Comparison of ENCODE assay signal across 10 cellular contexts in the genomic region with DNA sequence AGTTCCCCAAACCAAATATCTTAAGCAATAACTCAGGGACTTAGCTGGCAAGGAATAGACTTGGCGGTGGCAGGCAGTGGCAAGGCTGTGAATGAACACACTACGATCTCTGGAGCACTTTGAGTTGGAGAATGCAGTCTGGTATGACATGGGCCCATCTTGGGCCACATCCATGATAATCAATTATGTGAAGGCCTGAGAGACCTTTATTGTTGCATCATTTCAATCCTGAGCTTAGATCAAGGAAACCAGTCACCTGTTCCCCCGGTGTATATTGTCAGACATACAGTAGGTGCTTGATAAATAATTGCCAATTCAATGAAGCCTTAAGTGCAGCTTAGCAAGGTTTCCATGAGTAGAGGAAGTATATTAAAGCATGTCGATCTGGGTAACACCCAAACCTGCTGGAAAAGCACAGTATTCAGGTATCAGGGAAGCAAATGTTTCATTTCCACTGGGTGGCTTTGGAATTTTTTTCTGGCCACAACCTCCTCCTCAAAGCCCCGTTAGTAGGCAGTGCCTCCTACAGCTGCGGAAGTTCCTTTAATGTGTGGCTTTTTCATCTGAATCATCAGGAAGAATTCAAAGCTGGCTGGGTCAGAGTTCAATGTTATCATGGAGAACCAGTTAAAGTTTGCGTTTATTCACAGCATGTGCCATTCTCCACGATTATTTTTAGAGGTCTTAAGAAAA. TPM values are rescaled to one million over a fixed set of nuclear protein-coding genes. Genes with fewer than 3 reads are reported as not detected.
DNase-seq lines count a peak whose midpoint lies in the region; ATAC-seq, FAIRE-seq and TF ChIP-seq lines count a peak whose summit lies in the region.
"Had no signal": no experiment of that assay in that cellular context is flagged by ENCODE, and none has a peak within 500 bp of the region (broad histone marks: within the 10 kb centered on the region; RNA-seq: fewer than 3 reads in every experiment).

No MANE protein-coding gene starts in this region.

- no peaks in the 10 kb centered on the region for H3K9me3 ChIP-seq in BLaER1 treated with 17β-estradiol and CSF1 and Interleukin-3, amounts not matched to agents 10 nM and 100 nM (replicated peaks in 1 of 11)
- no peaks in the 10 kb centered on the region for H3K9me3 ChIP-seq in HepG2 (ENCODE audit: low read length)
- H3K9me3 ChIP-seq: vagina had no signal

- peak overlapping the region in 6 of 11 experiments; percentile 9 to 79 (median 78); a peak in 11 of 22 replicates for H3K4me2 ChIP-seq in BLaER1 treated with 17β-estradiol and CSF1 and Interleukin-3, amounts not matched to agents 10 nM and 100 nM
- peak overlapping the region; percentile 63 for H3K4me2 ChIP-seq in HepG2 (ENCODE audit: low read depth, low read length)

- intact Hi-C loops in activated T-helper 1 cell treated with anti-CD3 and anti-CD28 coated beads, Interleukin-12 subunit alpha, Interleukin-12 subunit beta, Interleukin-2, Interleukin-4 antibody, amounts not matched to agents 30 ng/mL and 10 ng/mL and 1 ng/mL, durations not matched to agents 14 hours and 24 hours and 36 hours (cut with micrococcal nuclease) = no loop called here
- intact Hi-C loops in HepG2 (cut with micrococcal nuclease; ENCODE audit: unreplicated experiment) = loop anchor here (1.0 kb wide), 1 partner anchor 22 kb away; no protein-coding TSS in a partner anchor

- H2AFZ ChIP-seq in HepG2 (ENCODE audit: low read length) = peak overlapping the region; percentile 20

- H3K27ac ChIP-seq in BLaER1 treated with 17β-estradiol and CSF1 and Interleukin-3, amounts not matched to agents 10 nM and 100 nM = no peak overlapping the region
- no peak overlapping the region for H3K27ac ChIP-seq in HepG2 (ENCODE audit: extremely low read length, insufficient read depth, low read length)
- H3K27ac ChIP-seq: vagina had no signal

- peaks cover 3% of the 10 kb centered on the region for H3K9me3 Mint-ChIP-seq in activated T-helper 1 cell treated with anti-CD3 and anti-CD28 coated beads, Interleukin-12 subunit alpha, Interleukin-12 subunit beta, Interleukin-2, Interleukin-4 antibody, amounts not matched to agents 30 ng/mL and 10 ng/mL and 1 ng/mL, durations not matched to agents 14 hours and 24 hours and 36 hours

- H3K36me3 ChIP-seq in BLaER1 treated with 17β-estradiol and CSF1 and Interleukin-3, amounts not matched to agents 10 nM and 100 nM = no peaks in the 10 kb centered on the region
- no peaks in the 10 kb centered on the region for H3K36me3 ChIP-seq in HepG2 (replicated peaks in 1 of 2; ENCODE audit: control insufficient read depth in 1 of 2, insufficient read depth in 2 of 2, low read length in 2 of 2)
- H3K36me3 ChIP-seq: vagina had no signal

- in situ Hi-C loops in HepG2 (cut with HindIII; ENCODE audit: extremely low pct_ligation_motif_present, low pct_unique_long_range_greater_than_20kb) = no loop called here

- no peaks in the 10 kb centered on the region for H3K27me3 Mint-ChIP-seq in activated T-helper 1 cell treated with anti-CD3 and anti-CD28 coated beads, Interleukin-12 subunit alpha, Interleukin-12 subunit beta, Interleukin-2, Interleukin-4 antibody, amounts not matched to agents 30 ng/mL and 10 ng/mL and 1 ng/mL, durations not matched to agents 14 hours and 24 hours and 36 hours (ENCODE audit: insufficient read depth)

- no peak overlapping the region for H3K9ac ChIP-seq in BLaER1 treated with 17β-estradiol and CSF1 and Interleukin-3, amounts not matched to agents 10 nM and 100 nM
- 0 out of 2 replicates have a peak overlapping the region, but pooled peaks have one; percentile 24 for H3K9ac ChIP-seq in HepG2 (ENCODE audit: insufficient read depth, low read depth, low read length)

- peak overlapping the region; percentile 24 for H3K4me3 Mint-ChIP-seq in activated T-helper 1 cell treated with anti-CD3 and anti-CD28 coated beads, Interleukin-12 subunit alpha, Interleukin-12 subunit beta, Interleukin-2, Interleukin-4 antibody, amounts not matched to agents 30 ng/mL and 10 ng/mL and 1 ng/mL, durations not matched to agents 14 hours and 24 hours and 36 hours

- no peaks in the 10 kb centered on the region for H4K20me1 ChIP-seq in BLaER1 treated with 17β-estradiol and CSF1 and Interleukin-3, amounts not matched to agents 10 nM and 100 nM
- no peaks in the 10 kb centered on the region for H4K20me1 ChIP-seq in HepG2 (ENCODE audit: insufficient read depth, low read length)

- no TSS peak for BruUV-seq in HepG2 (replicated peaks; lab: Mats Ljungman, UMichigan)

- TF ChIP-seq RAD21 in HepG2 (CRISPR knock-in tag; IDR thresholded peaks at IDR 0.05) = no peak

- peak; percentile 86 for FAIRE-seq in HepG2 (lab: Jason Lieb, UNC)
- FAIRE-seq in frontal cortex (lab: Jason Lieb, UNC) = no peak

- peaks cover 51% of the 10 kb centered on the region for H3K4me1 Mint-ChIP-seq in activated T-helper 1 cell treated with anti-CD3 and anti-CD28 coated beads, Interleukin-12 subunit alpha, Interleukin-12 subunit beta, Interleukin-2, Interleukin-4 antibody, amounts not matched to agents 30 ng/mL and 10 ng/mL and 1 ng/mL, durations not matched to agents 14 hours and 24 hours and 36 hours (ENCODE audit: low read depth)

- H3K36me3 Mint-ChIP-seq in activated T-helper 1 cell treated with anti-CD3 and anti-CD28 coated beads, Interleukin-12 subunit alpha, Interleukin-12 subunit beta, Interleukin-2, Interleukin-4 antibody, amounts not matched to agents 30 ng/mL and 10 ng/mL and 1 ng/mL, durations not matched to agents 14 hours and 24 hours and 36 hours (ENCODE audit: low read depth) = peaks cover 30% of the 10 kb centered on the region

- POLR2A ChIA-PET in HepG2 (lab: Yijun Ruan, JAX) = interaction anchor here (1.2 to 3.0 kb wide), 4 partner anchors 10 to 30 kb away, joined by 3 to 7 read pairs (median 4); partner anchors contain the start of genes AURKA, CASS4 and CSTF1

- H3K27ac Mint-ChIP-seq in activated T-helper 1 cell treated with anti-CD3 and anti-CD28 coated beads, Interleukin-12 subunit alpha, Interleukin-12 subunit beta, Interleukin-2, Interleukin-4 antibody, amounts not matched to agents 30 ng/mL and 10 ng/mL and 1 ng/mL, durations not matched to agents 14 hours and 24 hours and 36 hours = peak overlapping the region; percentile 56

- TF ChIP-seq CTCF in HepG2 (CRISPR knock-in tag; IDR thresholded peaks at IDR 0.05) = peak; percentile 27
- no peak for TF ChIP-seq CTCF in omental fat pad (IDR thresholded peaks at IDR 0.05)

- H3K79me2 ChIP-seq in HepG2 (ENCODE audit: insufficient read depth, low read length) = no peaks in the 10 kb centered on the region

- 22% methylated on average over 8 of the region's 8 CpGs for WGBS in HepG2 (ENCODE audit: low lambda C conversion rate)

- peak; percentile 74 for ATAC-seq in HepG2
- no peak for ATAC-seq in omental fat pad (ENCODE audit: low FRiP score)

- TF ChIP-seq POLR2A in HepG2 (IDR thresholded peaks at IDR 0.05; ENCODE audit: insufficient read depth in 1 of 2, low read depth in 2 of 2, low read length in 2 of 2) = no peak

- peak; percentile 49 for DNase-seq in HS-5 (ENCODE audit: low read depth)
- no peak for DNase-seq in activated T-helper 1 cell treated with anti-CD3 and anti-CD28 coated beads, Interleukin-12 subunit alpha, Interleukin-12 subunit beta, Interleukin-2, Interleukin-4 antibody, amounts not matched to agents 30 ng/mL and 10 ng/mL and 1 ng/mL, durations not matched to agents 14 hours and 24 hours and 36 hours (ENCODE audit: low spot score)
- DNase-seq in HepG2 (ENCODE audit: low spot score) = peak; percentile 81
- DNase-seq in frontal cortex (ENCODE audit: low spot score in 2 of 2) = no peak
- DNase-seq in D341Med (ENCODE audit: low spot score) = no peak
- no peak for DNase-seq in cerebellar cortex (ENCODE audit: low spot score)
- DNase-seq in omental fat pad (ENCODE audit: low spot score) = no peak
- DNase-seq: RPMI8226 had no signal

- H3K4me3 ChIP-seq in BLaER1 treated with 17β-estradiol and CSF1 and Interleukin-3, amounts not matched to agents 10 nM and 100 nM = no peak overlapping the region
- H3K4me3 ChIP-seq in HepG2 (replicated peaks in 1 of 3; ENCODE audit: insufficient read depth in 1 of 3, low read depth in 2 of 3, low read length in 3 of 3) = peak overlapping the region; percentile 3 to 8 (median 6); a peak in 2 of 6 replicates
- H3K4me3 ChIP-seq: vagina had no signal

- CTCF ChIA-PET in HepG2 (lab: Yijun Ruan, JAX; ENCODE audit: low intra/inter-chr PET ratio, low total read pairs) = interaction anchor here (1.4 kb wide), 1 partner anchor 22 kb away, joined by 5 read pairs; no protein-coding TSS in a partner anchor

- H3K27me3 ChIP-seq in BLaER1 treated with 17β-estradiol and CSF1 and Interleukin-3, amounts not matched to agents 10 nM and 100 nM = peaks cover 0 to 20% (median 0%) of the 10 kb centered on the region in 11 experiments; a peak in 5 of 22 replicates
- H3K27me3 ChIP-seq in HepG2 (ENCODE audit: control insufficient read depth in 1 of 2, insufficient read depth in 2 of 2, low read length in 2 of 2) = no peaks in the 10 kb centered on the region
- H3K27me3 ChIP-seq: vagina had no signal

- H3K4me1 ChIP-seq in BLaER1 treated with 17β-estradiol and CSF1 and Interleukin-3, amounts not matched to agents 10 nM and 100 nM = peaks cover 0 to 89% (median 51%) of the 10 kb centered on the region in 10 experiments; a peak in 17 of 20 replicates
- peaks cover 66% of the 10 kb centered on the region for H3K4me1 ChIP-seq in HepG2 (ENCODE audit: insufficient read depth, low read length)
- H3K4me1 ChIP-seq: vagina had no signal

- TF ChIP-seq EP300 in HepG2 (IDR thresholded peaks at IDR 0.05; ENCODE audit: low read depth in 2 of 2, low read length in 2 of 2) (no peak), HepG2 (CRISPR knock-in tag; IDR thresholded peaks at IDR 0.05; ENCODE audit: borderline replicate concordance) (no peak)

RNA-seq across cellular contexts. Expression of gene CASS4, which starts 10.2 kb away (rescaled TPM):
- total RNA-seq in activated T-helper 1 cell treated with anti-CD3 and anti-CD28 coated beads, Interleukin-12 subunit alpha, Interleukin-12 subunit beta, Interleukin-2, Interleukin-4 antibody, amounts not matched to agents 30 ng/mL and 10 ng/mL and 1 ng/mL, durations not matched to agents 14 hours and 24 hours and 36 hours = 6.7 and 7.8 TPM in 2 replicates
- total RNA-seq in HepG2 (2016; rRNA removed; fragmentation: Illumina TruSeq; extraction: Trizol) (0.38 and 0.49 TPM in 2 replicates), frontal cortex (under 0.01 TPM), omental fat pad (10 to 100 TPM in 1 of 4 donors, 1 to 10 TPM in 3; 3.5 to 10.6 (median 6.0) TPM)
- total RNA-seq in HepG2 (2016; cell fraction: cytosol; rRNA removed; fragmentation: Illumina TruSeq; extraction: Trizol; ENCODE audit: low read depth) = 0.09 TPM in 1 of 2 replicates, not detected in the other
- 0.28 and 0.35 TPM in 2 replicates for total RNA-seq in HepG2 (2016; cell fraction: insoluble cytoplasmic fraction; rRNA removed; fragmentation: Illumina TruSeq; extraction: Trizol)
- 0.17 and 0.31 TPM in 2 replicates for total RNA-seq in HepG2 (2016; cell fraction: membrane; rRNA removed; fragmentation: Illumina TruSeq; extraction: Trizol)
- 0.53 and 0.65 TPM in 2 replicates for total RNA-seq in HepG2 (2016; cell fraction: nucleus; rRNA removed; fragmentation: Illumina TruSeq; extraction: Trizol)
- 0.17 and 0.25 TPM in 2 replicates for polyA plus RNA-seq in HepG2 (2011; rRNA removed)
- polyA plus RNA-seq in HepG2 (2011; cell fraction: cytosol; rRNA removed) = 0.10 and 0.17 TPM in 2 replicates
- 0.35 and 0.50 TPM in 2 replicates for polyA plus RNA-seq in HepG2 (2011; cell fraction: nucleus; rRNA removed)
- 0.17 and 0.23 TPM in 2 replicates for polyA plus RNA-seq in HepG2 (2012)
- not detected in 2 replicates for polyA plus RNA-seq in HepG2 (2016; cell fraction: cytosol; fragmentation: Illumina TruSeq; extraction: Trizol; ENCODE audit: low read depth)
- 0.30 and 0.41 TPM in 2 replicates for polyA plus RNA-seq in HepG2 (2016; cell fraction: insoluble cytoplasmic fraction; fragmentation: Illumina TruSeq; extraction: Trizol; ENCODE audit: low read depth)
- 0.06 and 0.08 TPM in 2 replicates for polyA plus RNA-seq in HepG2 (2016; cell fraction: membrane; fragmentation: Illumina TruSeq; extraction: Trizol; ENCODE audit: low read depth)
- 0.21 and 0.48 TPM in 2 replicates for polyA plus RNA-seq in HepG2 (2016; cell fraction: nucleus; fragmentation: Illumina TruSeq; extraction: Trizol; ENCODE audit: insufficient read depth, low read depth)
- polyA minus RNA-seq in HepG2 (2011; rRNA and poly(A)+ RNA removed; ENCODE audit: low replicate concordance) = 0.06 and 0.07 TPM in 2 replicates
- 0.26 TPM in 1 of 2 replicates, not detected in the other for polyA minus RNA-seq in HepG2 (2011; cell fraction: cytosol; rRNA and poly(A)+ RNA removed)
- 0.26 and 0.50 TPM in 2 replicates for polyA minus RNA-seq in HepG2 (2011; cell fraction: nucleus; rRNA and poly(A)+ RNA removed)

RNA-seq across cellular contexts. Expression of gene CSTF1, which starts 29.8 kb away (rescaled TPM):
- 55.2 and 60.9 TPM in 2 replicates for total RNA-seq in activated T-helper 1 cell treated with anti-CD3 and anti-CD28 coated beads, Interleukin-12 subunit alpha, Interleukin-12 subunit beta, Interleukin-2, Interleukin-4 antibody, amounts not matched to agents 30 ng/mL and 10 ng/mL and 1 ng/mL, durations not matched to agents 14 hours and 24 hours and 36 hours
- 70.9 and 105 TPM in 2 replicates for total RNA-seq in HepG2 (2016; rRNA removed; fragmentation: Illumina TruSeq; extraction: Trizol)
- 17.0 and 17.9 TPM in 2 replicates for total RNA-seq in HepG2 (2016; cell fraction: cytosol; rRNA removed; fragmentation: Illumina TruSeq; extraction: Trizol; ENCODE audit: low read depth)
- total RNA-seq in HepG2 (2016; cell fraction: insoluble cytoplasmic fraction; rRNA removed; fragmentation: Illumina TruSeq; extraction: Trizol) = 72.4 and 104 TPM in 2 replicates
- 37.3 and 42.3 TPM in 2 replicates for total RNA-seq in HepG2 (2016; cell fraction: membrane; rRNA removed; fragmentation: Illumina TruSeq; extraction: Trizol)
- 53.7 and 58.2 TPM in 2 replicates for total RNA-seq in HepG2 (2016; cell fraction: nucleus; rRNA removed; fragmentation: Illumina TruSeq; extraction: Trizol)
- polyA plus RNA-seq in HepG2 (2011; rRNA removed) = 67.9 and 100 TPM in 2 replicates
- polyA plus RNA-seq in HepG2 (2011; cell fraction: cytosol; rRNA removed) = 63.9 and 67.0 TPM in 2 replicates
- 63.5 and 65.1 TPM in 2 replicates for polyA plus RNA-seq in HepG2 (2011; cell fraction: nucleus; rRNA removed)
- 39.4 and 55.3 TPM in 2 replicates for polyA plus RNA-seq in HepG2 (2012)
- 8.4 and 10.8 TPM in 2 replicates for polyA plus RNA-seq in HepG2 (2016; cell fraction: cytosol; fragmentation: Illumina TruSeq; extraction: Trizol; ENCODE audit: low read depth)
- polyA plus RNA-seq in HepG2 (2016; cell fraction: insoluble cytoplasmic fraction; fragmentation: Illumina TruSeq; extraction: Trizol; ENCODE audit: low read depth) = 89.9 and 97.0 TPM in 2 replicates
- polyA plus RNA-seq in HepG2 (2016; cell fraction: membrane; fragmentation: Illumina TruSeq; extraction: Trizol; ENCODE audit: low read depth) = 17.6 and 17.8 TPM in 2 replicates
- 76.3 and 78.8 TPM in 2 replicates for polyA plus RNA-seq in HepG2 (2016; cell fraction: nucleus; fragmentation: Illumina TruSeq; extraction: Trizol; ENCODE audit: insufficient read depth, low read depth)
- polyA minus RNA-seq in HepG2 (2011; rRNA and poly(A)+ RNA removed; ENCODE audit: low replicate concordance) = 186 and 265 TPM in 2 replicates
- polyA minus RNA-seq in HepG2 (2011; cell fraction: cytosol; rRNA and poly(A)+ RNA removed) = 59.5 and 62.1 TPM in 2 replicates
- polyA minus RNA-seq in HepG2 (2011; cell fraction: nucleus; rRNA and poly(A)+ RNA removed) = 49.2 and 64.4 TPM in 2 replicates
- total RNA-seq in frontal cortex = 27.7 TPM
- total RNA-seq in omental fat pad = 10 to 100 TPM; 20.8 to 26.8 (median 22.0) TPM

RNA-seq across cellular contexts. Expression of gene AURKA, which starts 30.3 kb away (rescaled TPM):
- total RNA-seq in activated T-helper 1 cell treated with anti-CD3 and anti-CD28 coated beads, Interleukin-12 subunit alpha, Interleukin-12 subunit beta, Interleukin-2, Interleukin-4 antibody, amounts not matched to agents 30 ng/mL and 10 ng/mL and 1 ng/mL, durations not matched to agents 14 hours and 24 hours and 36 hours = 39.2 and 41.2 TPM in 2 replicates
- total RNA-seq in HepG2 (2016; rRNA removed; fragmentation: Illumina TruSeq; extraction: Trizol) (224 and 335 TPM in 2 replicates), frontal cortex (6.5 TPM), omental fat pad (1 to 10 TPM in 3 of 4 donors, under 1 TPM in 1; 0.95 to 4.1 (median 2.5) TPM)
- 127 and 136 TPM in 2 replicates for total RNA-seq in HepG2 (2016; cell fraction: cytosol; rRNA removed; fragmentation: Illumina TruSeq; extraction: Trizol; ENCODE audit: low read depth)
- 218 and 331 TPM in 2 replicates for total RNA-seq in HepG2 (2016; cell fraction: insoluble cytoplasmic fraction; rRNA removed; fragmentation: Illumina TruSeq; extraction: Trizol)
- total RNA-seq in HepG2 (2016; cell fraction: membrane; rRNA removed; fragmentation: Illumina TruSeq; extraction: Trizol) = 173 and 174 TPM in 2 replicates
- total RNA-seq in HepG2 (2016; cell fraction: nucleus; rRNA removed; fragmentation: Illumina TruSeq; extraction: Trizol) = 85.9 and 90.8 TPM in 2 replicates
- 55.7 and 96.4 TPM in 2 replicates for polyA plus RNA-seq in HepG2 (2011; rRNA removed)
- polyA plus RNA-seq in HepG2 (2011; cell fraction: cytosol; rRNA removed) = 60.3 and 70.8 TPM in 2 replicates
- 23.6 and 31.7 TPM in 2 replicates for polyA plus RNA-seq in HepG2 (2011; cell fraction: nucleus; rRNA removed)
- polyA plus RNA-seq in HepG2 (2012) = 41.6 and 70.4 TPM in 2 replicates
- polyA plus RNA-seq in HepG2 (2016; cell fraction: cytosol; fragmentation: Illumina TruSeq; extraction: Trizol; ENCODE audit: low read depth) = 36.5 and 39.6 TPM in 2 replicates
- polyA plus RNA-seq in HepG2 (2016; cell fraction: insoluble cytoplasmic fraction; fragmentation: Illumina TruSeq; extraction: Trizol; ENCODE audit: low read depth) = 285 and 289 TPM in 2 replicates
- 72.5 and 73.7 TPM in 2 replicates for polyA plus RNA-seq in HepG2 (2016; cell fraction: membrane; fragmentation: Illumina TruSeq; extraction: Trizol; ENCODE audit: low read depth)
- polyA plus RNA-seq in HepG2 (2016; cell fraction: nucleus; fragmentation: Illumina TruSeq; extraction: Trizol; ENCODE audit: insufficient read depth, low read depth) = 111 and 116 TPM in 2 replicates
- 63.7 and 146 TPM in 2 replicates for polyA minus RNA-seq in HepG2 (2011; rRNA and poly(A)+ RNA removed; ENCODE audit: low replicate concordance)
- 43.1 and 61.1 TPM in 2 replicates for polyA minus RNA-seq in HepG2 (2011; cell fraction: cytosol; rRNA and poly(A)+ RNA removed)
- polyA minus RNA-seq in HepG2 (2011; cell fraction: nucleus; rRNA and poly(A)+ RNA removed) = 25.4 and 35.1 TPM in 2 replicates

RNA-seq across cellular contexts. Expression of gene RTF2, which starts 46.1 kb away (rescaled TPM):
- total RNA-seq in activated T-helper 1 cell treated with anti-CD3 and anti-CD28 coated beads, Interleukin-12 subunit alpha, Interleukin-12 subunit beta, Interleukin-2, Interleukin-4 antibody, amounts not matched to agents 30 ng/mL and 10 ng/mL and 1 ng/mL, durations not matched to agents 14 hours and 24 hours and 36 hours = 106 and 113 TPM in 2 replicates
- total RNA-seq in HepG2 (2016; rRNA removed; fragmentation: Illumina TruSeq; extraction: Trizol) (142 and 202 TPM in 2 replicates), frontal cortex (48.9 TPM), omental fat pad (10 to 100 TPM; 52.7 to 62.9 (median 53.7) TPM)
- total RNA-seq in HepG2 (2016; cell fraction: cytosol; rRNA removed; fragmentation: Illumina TruSeq; extraction: Trizol; ENCODE audit: low read depth) = 22.9 and 24.0 TPM in 2 replicates
- total RNA-seq in HepG2 (2016; cell fraction: insoluble cytoplasmic fraction; rRNA removed; fragmentation: Illumina TruSeq; extraction: Trizol) = 146 and 210 TPM in 2 replicates
- 48.4 and 48.7 TPM in 2 replicates for total RNA-seq in HepG2 (2016; cell fraction: membrane; rRNA removed; fragmentation: Illumina TruSeq; extraction: Trizol)
- 61.3 and 68.9 TPM in 2 replicates for total RNA-seq in HepG2 (2016; cell fraction: nucleus; rRNA removed; fragmentation: Illumina TruSeq; extraction: Trizol)
- polyA plus RNA-seq in HepG2 (2011; rRNA removed) = 73.3 and 81.8 TPM in 2 replicates
- polyA plus RNA-seq in HepG2 (2011; cell fraction: cytosol; rRNA removed) = 75.5 and 78.1 TPM in 2 replicates
- polyA plus RNA-seq in HepG2 (2011; cell fraction: nucleus; rRNA removed) = 56.4 and 58.3 TPM in 2 replicates
- polyA plus RNA-seq in HepG2 (2012) = 65.9 and 76.5 TPM in 2 replicates
- polyA plus RNA-seq in HepG2 (2016; cell fraction: cytosol; fragmentation: Illumina TruSeq; extraction: Trizol; ENCODE audit: low read depth) = 23.4 and 24.1 TPM in 2 replicates
- polyA plus RNA-seq in HepG2 (2016; cell fraction: insoluble cytoplasmic fraction; fragmentation: Illumina TruSeq; extraction: Trizol; ENCODE audit: low read depth) = 194 and 208 TPM in 2 replicates
- 36.9 and 38.6 TPM in 2 replicates for polyA plus RNA-seq in HepG2 (2016; cell fraction: membrane; fragmentation: Illumina TruSeq; extraction: Trizol; ENCODE audit: low read depth)
- polyA plus RNA-seq in HepG2 (2016; cell fraction: nucleus; fragmentation: Illumina TruSeq; extraction: Trizol; ENCODE audit: insufficient read depth, low read depth) = 117 and 121 TPM in 2 replicates
- 51.8 and 70.9 TPM in 2 replicates for polyA minus RNA-seq in HepG2 (2011; rRNA and poly(A)+ RNA removed; ENCODE audit: low replicate concordance)
- 30.7 and 31.2 TPM in 2 replicates for polyA minus RNA-seq in HepG2 (2011; cell fraction: cytosol; rRNA and poly(A)+ RNA removed)
- polyA minus RNA-seq in HepG2 (2011; cell fraction: nucleus; rRNA and poly(A)+ RNA removed) = 36.6 and 37.0 TPM in 2 replicates

Comparison
In these comparisons a context has a peak if more than half of its experiments do, and no peak if none do; other contexts are left out.
1. H3K4me3 ChIP-seq: peak in HepG2 (3 of 3); none in BLaER1 treated with 17β-estradiol and CSF1 and Interleukin-3, amounts not matched to agents 10 nM and 100 nM (0 of 10).
2. DNase-seq: peak in HS-5 (single experiment) and HepG2 (single experiment); none in activated T-helper 1 cell treated with anti-CD3 and anti-CD28 coated beads, Interleukin-12 subunit alpha, Interleukin-12 subunit beta, Interleukin-2, Interleukin-4 antibody, amounts not matched to agents 30 ng/mL and 10 ng/mL and 1 ng/mL, durations not matched to agents 14 hours and 24 hours and 36 hours (single experiment), frontal cortex (0 of 2), D341Med (single experiment), cerebellar cortex (single experiment) and omental fat pad (single experiment).